17 cellular contexts compared by ENCODE assay signal in the genomic region with DNA sequence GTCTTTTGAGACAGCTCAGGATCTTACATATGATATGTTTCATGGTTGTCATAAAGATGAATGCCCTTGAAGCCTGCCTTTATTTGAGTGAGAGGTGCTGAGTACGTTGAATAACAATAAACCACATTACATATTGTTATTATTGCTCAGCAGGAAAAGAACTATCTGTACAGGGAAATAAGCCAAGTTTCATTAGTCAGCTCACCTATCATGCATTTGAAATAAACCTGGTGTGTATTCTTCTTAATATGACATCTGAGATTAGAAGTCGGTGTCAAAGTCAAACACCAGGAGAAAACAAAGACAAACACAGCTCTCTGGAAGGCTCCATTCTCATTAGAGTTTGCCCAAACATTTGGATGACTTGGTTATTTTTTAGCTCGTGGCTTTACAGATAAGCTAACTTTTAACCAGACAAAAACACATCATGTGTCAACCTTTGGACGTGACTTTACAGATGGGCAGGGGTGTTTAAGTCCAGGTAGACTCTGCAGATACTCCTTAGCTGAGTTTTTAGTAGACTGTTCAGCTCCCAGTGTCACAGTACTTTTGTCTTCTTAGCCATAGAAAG.
A peak's percentile ranks its signal among the peaks of the same experiment; 100 is the strongest.
DNase-seq lines count a peak whose midpoint lies in the region; ATAC-seq and TF ChIP-seq lines count a peak whose summit lies in the region.
"Had no signal": no experiment of that assay in that cellular context is flagged by ENCODE, and none has a peak within 500 bp of the region (broad histone marks: within the 10 kb centered on the region; RNA-seq: fewer than 3 reads in every experiment).

No MANE protein-coding gene starts in this region.

- peaks cover 2% of the 10 kb centered on the region for H3K27me3 Mint-ChIP-seq in activated CD8-positive, alpha-beta T cell treated with anti-CD3 and anti-CD28 coated beads, Interleukin-2, amount 10 ng/mL, durations not matched to agents 7 days and 5 days (ENCODE audit: low read depth)
- no peaks in the 10 kb centered on the region for H3K27me3 Mint-ChIP-seq in activated CD8-positive, alpha-beta T cell treated with anti-CD3 and anti-CD28 coated beads for 36 hours

- peaks cover 11% of the 10 kb centered on the region for H3K36me3 Mint-ChIP-seq in activated CD8-positive, alpha-beta T cell treated with anti-CD3 and anti-CD28 coated beads, Interleukin-2, amount 10 ng/mL, durations not matched to agents 7 days and 5 days (ENCODE audit: low read depth)
- H3K36me3 Mint-ChIP-seq in activated CD8-positive, alpha-beta T cell treated with anti-CD3 and anti-CD28 coated beads for 36 hours (ENCODE audit: low read depth): no peaks in the 10 kb centered on the region

- ATAC-seq in activated CD8-positive, alpha-beta T cell treated with anti-CD3 and anti-CD28 coated beads, Interleukin-2, amount 10 ng/mL, durations not matched to agents 7 days and 5 days: no peak
- ATAC-seq in activated CD8-positive, alpha-beta T cell treated with anti-CD3 and anti-CD28 coated beads for 36 hours: no peak
- ATAC-seq in left colon (peak; percentile 77), GM19467 (IDR thresholded peaks at IDR 0.05; ENCODE audit: unreplicated experiment) (no peak)
- ATAC-seq: stimulated activated naive CD8-positive, alpha-beta T cell treated with anti-CD3 and anti-CD28 coated beads, Interleukin-15, Interleukin-2, amounts not matched to agents 100 U/mL and 50 U/mL, for 24 hours had no signal

- H3K27ac ChIP-seq in breast epithelium: peak overlapping the region; percentile 51 to 64
- H3K27ac ChIP-seq in suprapubic skin: peak overlapping the region; percentile 29
- H3K27ac ChIP-seq: C4-2B, GM23248, heart right ventricle had no signal

- H3K4me3 ChIP-seq in breast epithelium (no peak overlapping the region), suprapubic skin (no peak overlapping the region)
- H3K4me3 ChIP-seq: esophagus squamous epithelium, GM23248, heart right ventricle had no signal

- POLR2A ChIA-PET in activated CD8-positive, alpha-beta T cell treated with anti-CD3 and anti-CD28 coated beads, Interleukin-2, amount 10 ng/mL, durations not matched to agents 7 days and 5 days (lab: Charles Lee): interaction anchor here (1.2 kb wide), 1 partner anchor 28 kb away, joined by 3 read pairs; no protein-coding TSS in a partner anchor
- POLR2A ChIA-PET in activated CD8-positive, alpha-beta T cell treated with anti-CD3 and anti-CD28 coated beads for 36 hours (lab: Charles Lee): no interaction called here

- WGBS in suprapubic skin: 55% methylated on average over 4 of the region's 4 CpGs

- no peak for TF ChIP-seq EP300 in suprapubic skin (IDR thresholded peaks at IDR 0.05)

- peak overlapping the region; percentile 17 for H3K27ac Mint-ChIP-seq in activated CD8-positive, alpha-beta T cell treated with anti-CD3 and anti-CD28 coated beads, Interleukin-2, amount 10 ng/mL, durations not matched to agents 7 days and 5 days
- no peak overlapping the region for H3K27ac Mint-ChIP-seq in activated CD8-positive, alpha-beta T cell treated with anti-CD3 and anti-CD28 coated beads for 36 hours

- no peaks in the 10 kb centered on the region for H3K9me3 Mint-ChIP-seq in activated CD8-positive, alpha-beta T cell treated with anti-CD3 and anti-CD28 coated beads, Interleukin-2, amount 10 ng/mL, durations not matched to agents 7 days and 5 days (ENCODE audit: insufficient read depth)
- no peaks in the 10 kb centered on the region for H3K9me3 Mint-ChIP-seq in activated CD8-positive, alpha-beta T cell treated with anti-CD3 and anti-CD28 coated beads for 36 hours

- H3K4me1 ChIP-seq in breast epithelium (no peaks in the 10 kb centered on the region), suprapubic skin (peaks cover 4% of the 10 kb centered on the region)

- H3K4me1 Mint-ChIP-seq in activated CD8-positive, alpha-beta T cell treated with anti-CD3 and anti-CD28 coated beads, Interleukin-2, amount 10 ng/mL, durations not matched to agents 7 days and 5 days (ENCODE audit: low read depth): peaks cover 48% of the 10 kb centered on the region
- peaks cover 40% of the 10 kb centered on the region for H3K4me1 Mint-ChIP-seq in activated CD8-positive, alpha-beta T cell treated with anti-CD3 and anti-CD28 coated beads for 36 hours (ENCODE audit: low read depth)

- DNase-seq in activated CD8-positive, alpha-beta T cell treated with anti-CD3 and anti-CD28 coated beads, Interleukin-2, amount 10 ng/mL, durations not matched to agents 7 days and 5 days: no peak
- no peak for DNase-seq in activated CD8-positive, alpha-beta T cell treated with anti-CD3 and anti-CD28 coated beads for 36 hours
- DNase-seq in breast epithelium (ENCODE audit: low spot score in 2 of 2) (no peak), left colon (no peak), suprapubic skin (ENCODE audit: low spot score in 2 of 2) (no peak), NOMO-1 (lab: John Stamatoyannopoulos, UW; ENCODE audit: unreplicated experiment in 2 of 2) (no peak), Kasumi-1 (lab: John Stamatoyannopoulos, UW) (no peak)
- DNase-seq: activated effector memory CD4-positive, alpha-beta T cell treated with anti-CD3 and anti-CD28 coated beads, Interleukin-2, amount 50 U/mL, for 16 hours; dermis blood vessel endothelial cell; esophagus squamous epithelium; GM23248; heart right ventricle; NCI-H1048; stimulated activated CD4-positive, alpha-beta T cell treated with anti-CD3 and anti-CD28 coated beads, Interleukin-15, amount 100 ng/mL, for 24 hours; stimulated activated naive CD8-positive, alpha-beta T cell treated with anti-CD3 and anti-CD28 coated beads, Interleukin-15, Interleukin-2, amounts not matched to agents 100 U/mL and 50 U/mL, for 24 hours had no signal

- H3K4me3 Mint-ChIP-seq in activated CD8-positive, alpha-beta T cell treated with anti-CD3 and anti-CD28 coated beads, Interleukin-2, amount 10 ng/mL, durations not matched to agents 7 days and 5 days: no peak overlapping the region
- no peak overlapping the region for H3K4me3 Mint-ChIP-seq in activated CD8-positive, alpha-beta T cell treated with anti-CD3 and anti-CD28 coated beads for 36 hours

- no peak for TF ChIP-seq CTCF in activated CD8-positive, alpha-beta T cell treated with anti-CD3 and anti-CD28 coated beads for 36 hours (IDR thresholded peaks at IDR 0.05)
- no peak for TF ChIP-seq CTCF in breast epithelium (IDR thresholded peaks at IDR 0.05)
- TF ChIP-seq CTCF in suprapubic skin (IDR thresholded peaks at IDR 0.05): no peak

- TF ChIP-seq POLR2A in breast epithelium (IDR thresholded peaks at IDR 0.05) (no peak), suprapubic skin (IDR thresholded peaks at IDR 0.05) (no peak)

- H3K36me3 ChIP-seq in breast epithelium (no peaks in the 10 kb centered on the region), suprapubic skin (no peaks in the 10 kb centered on the region)
- H3K36me3 ChIP-seq: esophagus squamous epithelium, heart right ventricle had no signal

- H3K9me3 ChIP-seq in breast epithelium (no peaks in the 10 kb centered on the region), suprapubic skin (no peaks in the 10 kb centered on the region)
- H3K9me3 ChIP-seq: esophagus squamous epithelium, heart right ventricle had no signal

- CTCF ChIA-PET in activated CD8-positive, alpha-beta T cell treated with anti-CD3 and anti-CD28 coated beads, Interleukin-2, amount 10 ng/mL, durations not matched to agents 7 days and 5 days (lab: Charles Lee): interaction anchor here (0.7 to 2.1 kb wide), 9 partner anchors 10 to 558 kb away, joined by 3 to 7 read pairs (median 4); no protein-coding TSS in a partner anchor
- CTCF ChIA-PET in activated CD8-positive, alpha-beta T cell treated with anti-CD3 and anti-CD28 coated beads for 36 hours (lab: Charles Lee): interaction anchor here (1.1 to 1.5 kb wide), 7 partner anchors 11 to 386 kb away, joined by 3 to 5 read pairs (median 4); no protein-coding TSS in a partner anchor

- intact Hi-C loops in activated CD8-positive, alpha-beta T cell treated with anti-CD3 and anti-CD28 coated beads for 36 hours (cut with micrococcal nuclease): no loop called here
- intact Hi-C loops in breast epithelium (cut with DNase I; ENCODE audit: low total_unique reads): no loop called here
- intact Hi-C loops in left colon (cut with DNase I, micrococcal nuclease): no loop called here

- no peaks in the 10 kb centered on the region for H3K27me3 ChIP-seq in breast epithelium
- H3K27me3 ChIP-seq in suprapubic skin: no peaks in the 10 kb centered on the region
- H3K27me3 ChIP-seq: esophagus squamous epithelium, heart right ventricle had no signal
